1 cellular context compared by ENCODE assay signal in genomic region chr12:130978785-130979184, GRCh38.
TF ChIP-seq lines count a peak whose summit lies in the region.

No MANE protein-coding gene starts in this region.

TF ChIP-seq in H1, 55 proteins besides CTCF, POLR2A, EP300 and RAD21 (continued from another document):
- no peak for TF ChIP-seq POU5F1 (IDR thresholded peaks at IDR 0.05; ENCODE audit: low read depth, low read length)
- TF ChIP-seq SRF (IDR thresholded peaks at IDR 0.05; ENCODE audit: low read depth, low read length): no peak
- no peak for TF ChIP-seq CEBPB (IDR thresholded peaks at IDR 0.05; ENCODE audit: low read depth, low read length)
- no peak for TF ChIP-seq SUZ12 (IDR thresholded peaks at IDR 0.05; ENCODE audit: low read length)
- no peak for TF ChIP-seq SP1 (IDR thresholded peaks at IDR 0.05; ENCODE audit: low read depth, low read length)
- no peak for TF ChIP-seq USF2 (IDR thresholded peaks at IDR 0.05; ENCODE audit: low read length)
- TF ChIP-seq SP2 (IDR thresholded peaks at IDR 0.05; ENCODE audit: low read length): no peak
- no peak for TF ChIP-seq CBX8 (IDR thresholded peaks at IDR 0.05; ENCODE audit: borderline replicate concordance, low read depth, low read length)
- no peak for TF ChIP-seq E2F6 (IDR thresholded peaks at IDR 0.05)
- no peak for TF ChIP-seq TEAD4 (IDR thresholded peaks at IDR 0.05; ENCODE audit: low read depth, low read length)
- no peak for TF ChIP-seq GABPA (IDR thresholded peaks at IDR 0.05; ENCODE audit: borderline replicate concordance, insufficient read depth, low read length)
- no peak for TF ChIP-seq SIX5 (IDR thresholded peaks at IDR 0.05; ENCODE audit: low read depth, low read length)
- no peak for TF ChIP-seq HDAC6 (IDR thresholded peaks at IDR 0.05; ENCODE audit: low read depth, low read length)
